8 cellular contexts compared by ENCODE assay signal in the genomic region with DNA sequence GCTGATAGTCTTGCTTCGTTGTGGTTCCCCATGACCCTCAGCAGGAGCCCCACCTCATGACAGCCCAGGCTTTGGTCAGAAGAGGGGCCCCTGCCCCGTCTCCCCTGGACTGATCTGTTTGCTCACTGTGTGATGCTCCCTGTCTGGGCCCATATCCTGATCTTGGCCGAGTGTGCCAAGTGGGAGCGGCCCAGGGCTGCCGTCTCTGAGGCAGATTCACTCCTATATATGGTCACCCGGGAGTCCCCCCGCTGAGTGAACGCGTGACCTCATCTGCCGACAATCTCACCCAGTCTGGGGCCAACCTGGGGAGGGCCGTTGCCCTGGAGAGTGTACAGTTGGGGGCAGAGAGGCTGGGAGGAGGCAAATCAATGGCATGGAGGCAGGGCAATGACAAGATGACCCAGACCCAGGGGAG. TPM values are rescaled to one million over a fixed set of nuclear protein-coding genes. Genes with fewer than 3 reads are reported as not detected.
A peak's percentile ranks its signal among the peaks of the same experiment; 100 is the strongest.
DNase-seq lines count a peak whose midpoint lies in the region; TF ChIP-seq lines count a peak whose summit lies in the region.

No MANE protein-coding gene starts in this region.

- peaks cover 13% of the 10 kb centered on the region for H3K4me1 Mint-ChIP-seq in neural progenitor cell

- H3K27me3 ChIP-seq in SK-N-SH (ENCODE audit: insufficient read depth), result no peaks in the 10 kb centered on the region
- no peaks in the 10 kb centered on the region for H3K27me3 ChIP-seq in neural progenitor cell

- no peak overlapping the region for H2AFZ ChIP-seq in SK-N-SH (ENCODE audit: low read depth)
- H2AFZ ChIP-seq in neural progenitor cell (replicated peaks), result no peak overlapping the region

- peak; percentile 14 for DNase-seq in DMS 273 treated with DMSO at 0.1 percent for 48 hours (lab: John Stamatoyannopoulos, UW)
- no peak for DNase-seq in SK-N-SH
- DNase-seq in head of caudate nucleus, result peak in 31 of 42 donors; percentile 41 to 84 (median 61)
- peak; percentile 60 for DNase-seq in pons (ENCODE audit: low spot score)
- DNase-seq in cerebellar nuclear complex (lab: John Stamatoyannopoulos, UW), result no peak
- no peak for DNase-seq in activated T-cell treated with anti-CD3 and anti-CD28 coated beads for 4 hours
- DNase-seq in neural progenitor cell (ENCODE audit: low spot score), result no peak
- no peak for DNase-seq in erythroblast (lab: John Stamatoyannopoulos, UW)

- no peak for TF ChIP-seq RAD21 in SK-N-SH (IDR thresholded peaks at IDR 0.05; ENCODE audit: low read length)

- 55% methylated on average over 9 of the region's 11 CpGs for WGBS in SK-N-SH (ENCODE audit: low lambda C conversion rate)

- H3K27ac ChIP-seq in SK-N-SH (ENCODE audit: low read depth in 2 of 2, low read length in 1 of 2) (peak overlapping the region in 1 of 2 experiments; percentile 65; a peak in 2 of 4 replicates), neural progenitor cell (no peak overlapping the region)

- H3K27me3 Mint-ChIP-seq in neural progenitor cell (ENCODE audit: insufficient read depth, low read depth), result peaks cover 4% of the 10 kb centered on the region

- no peak overlapping the region for H3K4me3 ChIP-seq in SK-N-SH (ENCODE audit: low read depth in 2 of 2, low read length in 1 of 2)
- H3K4me3 ChIP-seq in neural progenitor cell, result no peak overlapping the region

- TF ChIP-seq EP300 in SK-N-SH (IDR thresholded peaks at IDR 0.05; ENCODE audit: borderline replicate concordance in 1 of 2, low read depth in 1 of 2, low read length in 1 of 2), result no peak; a peak in 1 of 4 replicates

- H3K9me2 ChIP-seq in SK-N-SH, result no peaks in the 10 kb centered on the region

- H3K4me3 Mint-ChIP-seq in neural progenitor cell, result no peak overlapping the region

- peaks cover 11% of the 10 kb centered on the region for H3F3A ChIP-seq in SK-N-SH (replicated peaks; ENCODE audit: insufficient read depth)
- H3F3A ChIP-seq in neural progenitor cell (ENCODE audit: low read depth), result peaks cover 3% of the 10 kb centered on the region

- no peak overlapping the region for H3K27ac Mint-ChIP-seq in neural progenitor cell

- POLR2A ChIA-PET in SK-N-SH (lab: Yijun Ruan, JAX), result no interaction called here

- TF ChIP-seq CTCF in SK-N-SH (IDR thresholded peaks at IDR 0.05) (no peak), neural progenitor cell (IDR thresholded peaks at IDR 0.05) (no peak)

- H3K9me3 ChIP-seq in SK-N-SH (no peaks in the 10 kb centered on the region), neural progenitor cell (ENCODE audit: low read depth) (no peaks in the 10 kb centered on the region)

- intact Hi-C loops in head of caudate nucleus (cut with DNase I), result no loop called here

- no peak for TF ChIP-seq POLR2A in erythroblast (IDR thresholded peaks at IDR 0.05; ENCODE audit: low read length)

- H3K9ac ChIP-seq in SK-N-SH (no peak overlapping the region), neural progenitor cell (no peak overlapping the region)

- H3K36me3 Mint-ChIP-seq in neural progenitor cell, result no peaks in the 10 kb centered on the region

- H4K20me1 ChIP-seq in SK-N-SH (ENCODE audit: insufficient read depth), result no peaks in the 10 kb centered on the region
- no peaks in the 10 kb centered on the region for H4K20me1 ChIP-seq in neural progenitor cell (ENCODE audit: low read depth)

- H3K9me3 Mint-ChIP-seq in neural progenitor cell, result no peaks in the 10 kb centered on the region

- CTCF ChIA-PET in SK-N-SH (lab: Yijun Ruan, JAX), result interaction anchor here (0.5 to 5.5 kb wide), 4 partner anchors 34 to 105 kb away, joined by 3 to 24 read pairs (median 7); partner anchors contain the start of gene PPIF

- H3K36me3 ChIP-seq in SK-N-SH (replicated peaks in 1 of 2; ENCODE audit: control insufficient read depth in 1 of 2, insufficient read depth in 2 of 2, low read length in 1 of 2), result peaks cover 0 to 2% of the 10 kb centered on the region in 2 experiments
- H3K36me3 ChIP-seq in neural progenitor cell, result no peaks in the 10 kb centered on the region

- H3K79me2 ChIP-seq in SK-N-SH (ENCODE audit: insufficient read depth) (no peaks in the 10 kb centered on the region), neural progenitor cell (ENCODE audit: low read depth) (no peaks in the 10 kb centered on the region)

- H3K4me1 ChIP-seq in SK-N-SH (ENCODE audit: control insufficient read depth in 1 of 2, insufficient read depth in 2 of 2, low read depth in 1 of 2, low read length in 1 of 2), result peaks cover 4 to 9% of the 10 kb centered on the region in 2 experiments; a peak in 1 of 4 replicates
- no peaks in the 10 kb centered on the region for H3K4me1 ChIP-seq in neural progenitor cell

- H3K4me2 ChIP-seq in SK-N-SH (peak overlapping the region; percentile 62), neural progenitor cell (no peak overlapping the region)

TF ChIP-seq in SK-N-SH, 30 proteins besides CTCF, POLR2A, EP300 and RAD21:
- TF ChIP-seq FOSL2 (IDR thresholded peaks at IDR 0.05; ENCODE audit: borderline replicate concordance, low read depth), result peak; percentile 36; the same call in 1 of the 2 replicates
- no peak for TF ChIP-seq SIN3A (IDR thresholded peaks at IDR 0.05; ENCODE audit: borderline replicate concordance, low read depth, low read length)
- TF ChIP-seq NFIC (IDR thresholded peaks at IDR 0.05; ENCODE audit: borderline replicate concordance), result peak; percentile 46; the same call in 1 of the 2 replicates
- TF ChIP-seq ELF1 (IDR thresholded peaks at IDR 0.05), result no peak
- TF ChIP-seq POLR2AphosphoS5 (IDR thresholded peaks at IDR 0.05; ENCODE audit: low read depth, low read length), result no peak
- TF ChIP-seq GATA2 (CRISPR knock-in tag; IDR thresholded peaks at IDR 0.05), result no peak
- TF ChIP-seq FOXM1 (IDR thresholded peaks at IDR 0.05; ENCODE audit: low read depth), result no peak
- TF ChIP-seq REST (IDR thresholded peaks at IDR 0.05; ENCODE audit: low read depth, low read length), result no peak
- no peak for TF ChIP-seq MXI1 (IDR thresholded peaks at IDR 0.05; ENCODE audit: low read depth, low read length)
- no peak; the same call in 1 of the 2 replicates for TF ChIP-seq TCF12 (IDR thresholded peaks at IDR 0.05)
TF ChIP-seq in SK-N-SH: peak in this region for 2.

RNA-seq across cellular contexts. Expression of gene PPIF, which starts 34.5 kb away (rescaled TPM):
- polyA plus RNA-seq in SK-N-SH (2012; rRNA removed), result 73.8 and 85.9 TPM in 2 replicates
- polyA plus RNA-seq in SK-N-SH (2012; cell fraction: cytosol; rRNA removed), result 64.9 and 80.6 TPM in 2 replicates
- polyA plus RNA-seq in SK-N-SH (2012; cell fraction: nucleus; rRNA removed), result 163 and 169 TPM in 2 replicates
- 27.1 and 27.8 TPM in 2 replicates for total RNA-seq in neural progenitor cell (ENCODE audit: low replicate concordance)

Comparison
In these comparisons a context has a peak if more than half of its experiments do, and no peak if none do; other contexts are left out.
1. DNase-seq: peak in DMS 273 treated with DMSO at 0.1 percent for 48 hours (single experiment), head of caudate nucleus (31 of 42) and pons (single experiment); none in SK-N-SH (single experiment), cerebellar nuclear complex (0 of 2), activated T-cell treated with anti-CD3 and anti-CD28 coated beads for 4 hours (single experiment), neural progenitor cell (single experiment) and erythroblast (0 of 2).